Comparison of ENCODE assay signal across 8 cellular contexts in the genomic region with DNA sequence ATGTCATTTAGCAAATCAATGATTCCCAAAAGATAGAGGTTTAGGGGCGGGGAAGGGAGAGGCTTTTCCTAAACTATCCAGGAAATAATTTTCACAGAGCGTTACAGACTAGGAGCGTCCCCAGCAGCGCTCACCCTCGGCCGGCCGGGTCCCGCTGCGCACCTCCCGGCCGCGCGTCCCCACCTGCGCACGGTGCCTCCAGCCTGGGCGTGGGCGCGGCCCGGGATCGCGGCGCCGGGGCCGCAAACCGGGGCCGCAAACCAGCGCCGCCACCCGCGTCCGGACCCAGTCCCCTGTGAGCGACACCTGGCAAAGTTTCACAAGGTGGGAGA. TPM values are rescaled to one million over a fixed set of nuclear protein-coding genes. Genes with fewer than 3 reads are reported as not detected.
DNase-seq lines count a peak whose midpoint lies in the region; ATAC-seq and TF ChIP-seq lines count a peak whose summit lies in the region.

No MANE protein-coding gene starts in this region.

- H3K9me3 Mint-ChIP-seq in stimulated activated naive CD8-positive, alpha-beta T cell treated with anti-CD3 and anti-CD28 coated beads, Interleukin-15, Interleukin-2, amounts not matched to agents 100 ng/mL and 50 ng/mL, for 24 hours: no peaks in the 10 kb centered on the region

- DNase-seq in stimulated activated naive CD8-positive, alpha-beta T cell treated with anti-CD3 and anti-CD28 coated beads, Interleukin-15, Interleukin-2, amounts not matched to agents 100 U/mL and 50 U/mL, for 24 hours: no peak
- DNase-seq in left ventricle myocardium superior (no peak), smooth muscle cell (lab: John Stamatoyannopoulos, UW; ENCODE audit: unreplicated experiment) (no peak), DMS153 treated with DMSO at 0.1 percent for 48 hours (lab: John Stamatoyannopoulos, UW; ENCODE audit: unreplicated experiment) (no peak)
- DNase-seq in stimulated activated CD4-positive, alpha-beta T cell treated with anti-CD3 and anti-CD28 coated beads, Interleukin-2, amount 100 ng/mL, for 24 hours: no peak

- peaks cover 17% of the 10 kb centered on the region for H3K4me1 ChIP-seq in smooth muscle cell (ENCODE audit: low read depth)

- peak overlapping the region; percentile 69 for H3K9ac ChIP-seq in smooth muscle cell (ENCODE audit: low read depth)

- intact Hi-C loops in left ventricle myocardium superior (cut with micrococcal nuclease): loop anchor here (5.0 kb wide), 1 partner anchor 95 kb away; no protein-coding TSS in a partner anchor

- WGBS in smooth muscle cell (ENCODE audit: low lambda C conversion rate): under 1% methylated on average over 31 of the region's 32 CpGs

- H3K9me3 ChIP-seq in smooth muscle cell (replicated peaks; ENCODE audit: low read depth): no peaks in the 10 kb centered on the region

- H3K27ac Mint-ChIP-seq in stimulated activated naive CD8-positive, alpha-beta T cell treated with anti-CD3 and anti-CD28 coated beads, Interleukin-15, Interleukin-2, amounts not matched to agents 100 ng/mL and 50 ng/mL, for 24 hours: peak overlapping the region; percentile 80

- H4K20me1 ChIP-seq in smooth muscle cell (ENCODE audit: low read depth): peaks cover 9% of the 10 kb centered on the region

- peaks cover 14% of the 10 kb centered on the region for H3K79me2 ChIP-seq in smooth muscle cell (ENCODE audit: low read depth)

- H3F3A ChIP-seq in smooth muscle cell (ENCODE audit: low read depth): peaks cover 5% of the 10 kb centered on the region

- TF ChIP-seq CTCF in WI38 (IDR thresholded peaks at IDR 0.05; ENCODE audit: low read depth, low read length) (no peak), smooth muscle cell (IDR thresholded peaks at IDR 0.05; ENCODE audit: borderline replicate concordance, insufficient read depth, poor library complexity, severe bottlenecking) (no peak)

- H3K27ac ChIP-seq in smooth muscle cell (ENCODE audit: low read depth): peak overlapping the region; percentile 85

- H3K4me3 Mint-ChIP-seq in stimulated activated naive CD8-positive, alpha-beta T cell treated with anti-CD3 and anti-CD28 coated beads, Interleukin-15, Interleukin-2, amounts not matched to agents 100 ng/mL and 50 ng/mL, for 24 hours: peak overlapping the region; percentile 93

- H3K4me2 ChIP-seq in smooth muscle cell: peak overlapping the region; percentile 83

- H3K36me3 Mint-ChIP-seq in stimulated activated naive CD8-positive, alpha-beta T cell treated with anti-CD3 and anti-CD28 coated beads, Interleukin-15, Interleukin-2, amounts not matched to agents 100 ng/mL and 50 ng/mL, for 24 hours (ENCODE audit: low read depth): peaks cover 17% of the 10 kb centered on the region

- H3K4me3 ChIP-seq in WI38 (ENCODE audit: low read depth, low read length): peak overlapping the region; percentile 78
- peak overlapping the region; percentile 91 for H3K4me3 ChIP-seq in smooth muscle cell

- H3K4me1 Mint-ChIP-seq in stimulated activated naive CD8-positive, alpha-beta T cell treated with anti-CD3 and anti-CD28 coated beads, Interleukin-15, Interleukin-2, amounts not matched to agents 100 ng/mL and 50 ng/mL, for 24 hours (ENCODE audit: low read depth): peaks cover 24% of the 10 kb centered on the region

- no peak for ATAC-seq in stimulated activated naive CD8-positive, alpha-beta T cell treated with anti-CD3 and anti-CD28 coated beads, Interleukin-15, Interleukin-2, amounts not matched to agents 100 U/mL and 50 U/mL, for 24 hours
- ATAC-seq in HG03095 (IDR thresholded peaks at IDR 0.05; ENCODE audit: unreplicated experiment) (peak; percentile 5), left ventricle myocardium superior (peak; percentile 18)

- H2AFZ ChIP-seq in smooth muscle cell (ENCODE audit: low read depth): peak overlapping the region; percentile 99

- no peaks in the 10 kb centered on the region for H3K27me3 Mint-ChIP-seq in stimulated activated naive CD8-positive, alpha-beta T cell treated with anti-CD3 and anti-CD28 coated beads, Interleukin-15, Interleukin-2, amounts not matched to agents 100 ng/mL and 50 ng/mL, for 24 hours

- H3K27me3 ChIP-seq in smooth muscle cell (ENCODE audit: low read depth): peaks cover 6% of the 10 kb centered on the region

- H3K36me3 ChIP-seq in smooth muscle cell (ENCODE audit: low read depth): no peaks in the 10 kb centered on the region

RNA-seq across cellular contexts. Expression of a gene that starts 0.7 kb away (rescaled TPM):
- 18.0 TPM for total RNA-seq in left ventricle myocardium superior
- total RNA-seq in smooth muscle cell: 4.9 and 8.1 TPM in 2 replicates
- polyA plus RNA-seq in smooth muscle cell: 0.74 and 1.9 TPM in 2 replicates
